10 cellular contexts compared by ENCODE assay signal in genomic region chr18:64017870-64018269, GRCh38. TPM values are rescaled to one million over a fixed set of nuclear protein-coding genes. Genes with fewer than 3 reads are reported as not detected.
DNase-seq lines count a peak whose midpoint lies in the region; ATAC-seq, FAIRE-seq and TF ChIP-seq lines count a peak whose summit lies in the region.
"Had no signal": no experiment of that assay in that cellular context is flagged by ENCODE, and none has a peak within 500 bp of the region (broad histone marks: within the 10 kb centered on the region; RNA-seq: fewer than 3 reads in every experiment).

No MANE protein-coding gene starts in this region.

- CTCF ChIA-PET in activated CD4-positive, alpha-beta T cell treated with anti-CD3 and anti-CD28 coated beads, Interleukin-2, amount 10 ng/mL, durations not matched to agents 7 days and 5 days (lab: Charles Lee) = no interaction called here

- TF ChIP-seq CTCF in GM12873 (IDR thresholded peaks at IDR 0.05; ENCODE audit: insufficient read depth, low read depth, low read length, missing control alignments) (peak; percentile 51), stomach (IDR thresholded peaks at IDR 0.05) (peak in 1 of 7 experiments; percentile 8)

- no peaks in the 10 kb centered on the region for H3K9me3 Mint-ChIP-seq in activated CD4-positive, alpha-beta T cell treated with anti-CD3 and anti-CD28 coated beads, Interleukin-2, amount 10 ng/mL, durations not matched to agents 7 days and 5 days
- H3K9me3 Mint-ChIP-seq: naive B cell; T-helper 1 cell treated with Interleukin-12 subunit alpha and Interleukin-12 subunit beta and Interleukin-4 antibody, amounts not matched to agents 30 μg/mL and 1 μg/mL, for 36 hours had no signal

- H3K4me3 ChIP-seq in stomach = no peak overlapping the region

- H3K4me1 Mint-ChIP-seq in activated CD4-positive, alpha-beta T cell treated with anti-CD3 and anti-CD28 coated beads, Interleukin-2, amount 10 ng/mL, durations not matched to agents 7 days and 5 days = no peaks in the 10 kb centered on the region
- H3K4me1 Mint-ChIP-seq: naive B cell had no signal

- no peaks in the 10 kb centered on the region for H3K9me3 ChIP-seq in stomach

- no peaks in the 10 kb centered on the region for H3K36me3 ChIP-seq in stomach

- H3K36me3 Mint-ChIP-seq in activated CD4-positive, alpha-beta T cell treated with anti-CD3 and anti-CD28 coated beads, Interleukin-2, amount 10 ng/mL, durations not matched to agents 7 days and 5 days (ENCODE audit: low read depth) = no peaks in the 10 kb centered on the region
- H3K36me3 Mint-ChIP-seq: naive B cell had no signal

- no peak overlapping the region for H3K27ac Mint-ChIP-seq in activated CD4-positive, alpha-beta T cell treated with anti-CD3 and anti-CD28 coated beads, Interleukin-2, amount 10 ng/mL, durations not matched to agents 7 days and 5 days
- H3K27ac Mint-ChIP-seq: naive B cell; T-helper 1 cell treated with Interleukin-12 subunit alpha and Interleukin-12 subunit beta and Interleukin-4 antibody, amounts not matched to agents 30 μg/mL and 1 μg/mL, for 36 hours had no signal

- intact Hi-C loops in stomach (cut with DNase I; ENCODE audit: low total_unique reads) = no loop called here

- H3K27me3 Mint-ChIP-seq in activated CD4-positive, alpha-beta T cell treated with anti-CD3 and anti-CD28 coated beads, Interleukin-2, amount 10 ng/mL, durations not matched to agents 7 days and 5 days = peaks cover 8% of the 10 kb centered on the region

- no peak overlapping the region for H3K4me3 Mint-ChIP-seq in activated CD4-positive, alpha-beta T cell treated with anti-CD3 and anti-CD28 coated beads, Interleukin-2, amount 10 ng/mL, durations not matched to agents 7 days and 5 days
- H3K4me3 Mint-ChIP-seq: naive B cell; T-helper 1 cell treated with Interleukin-12 subunit alpha and Interleukin-12 subunit beta and Interleukin-4 antibody, amounts not matched to agents 30 μg/mL and 1 μg/mL, for 36 hours had no signal

- TF ChIP-seq POLR2A in stomach (IDR thresholded peaks at IDR 0.05) = no peak

- no peak overlapping the region for H3K27ac ChIP-seq in stomach

- H3K27me3 ChIP-seq in stomach = no peaks in the 10 kb centered on the region

- H3K4me1 ChIP-seq in stomach = no peaks in the 10 kb centered on the region

- DNase-seq in RKO (ENCODE audit: low spot score) = peak; percentile 55
- DNase-seq in frontal cortex (ENCODE audit: low spot score in 2 of 2) = peak in 1 of 2 donors; percentile 10
- no peak for DNase-seq in activated CD4-positive, alpha-beta T cell treated with anti-CD3 and anti-CD28 coated beads, Interleukin-2, amount 10 ng/mL, durations not matched to agents 7 days and 5 days
- no peak for DNase-seq in stomach
- DNase-seq: naive B cell had no signal

- 1 to 10% (median 6%) methylated on average over 1 of the region's 1 CpG for WGBS in stomach, 5 donors

- peak; percentile 84 for FAIRE-seq in frontal cortex (lab: Jason Lieb, UNC)

- peak; percentile 55 for ATAC-seq in HG03469 (IDR thresholded peaks at IDR 0.05; ENCODE audit: unreplicated experiment)
- ATAC-seq in HG02973 (IDR thresholded peaks at IDR 0.05; ENCODE audit: unreplicated experiment) = no peak
- no peak for ATAC-seq in GM19467 (IDR thresholded peaks at IDR 0.05; ENCODE audit: unreplicated experiment)

- POLR2A ChIA-PET in activated CD4-positive, alpha-beta T cell treated with anti-CD3 and anti-CD28 coated beads, Interleukin-2, amount 10 ng/mL, durations not matched to agents 7 days and 5 days (lab: Charles Lee) = no interaction called here

- no peak for TF ChIP-seq EP300 in stomach (IDR thresholded peaks at IDR 0.05)

RNA-seq across cellular contexts. Expression of gene SERPINB8, which starts 48.0 kb away (rescaled TPM):
- total RNA-seq in frontal cortex (1.6 TPM), stomach (10 to 100 TPM in 2 of 5 donors, 1 to 10 TPM in 3; 1.2 to 12.5 (median 9.5) TPM)
- total RNA-seq in activated CD4-positive, alpha-beta T cell treated with anti-CD3 and anti-CD28 coated beads, Interleukin-2, amount 10 ng/mL, durations not matched to agents 7 days and 5 days = 1 to 10 TPM; 5.3 to 6.1 TPM
- polyA plus RNA-seq in stomach = 10 to 100 TPM in 1 of 3 donors, 1 to 10 TPM in 2; 7.3 to 15.3 (median 7.4) TPM
